22 cellular contexts compared by ENCODE assay signal in the genomic region with DNA sequence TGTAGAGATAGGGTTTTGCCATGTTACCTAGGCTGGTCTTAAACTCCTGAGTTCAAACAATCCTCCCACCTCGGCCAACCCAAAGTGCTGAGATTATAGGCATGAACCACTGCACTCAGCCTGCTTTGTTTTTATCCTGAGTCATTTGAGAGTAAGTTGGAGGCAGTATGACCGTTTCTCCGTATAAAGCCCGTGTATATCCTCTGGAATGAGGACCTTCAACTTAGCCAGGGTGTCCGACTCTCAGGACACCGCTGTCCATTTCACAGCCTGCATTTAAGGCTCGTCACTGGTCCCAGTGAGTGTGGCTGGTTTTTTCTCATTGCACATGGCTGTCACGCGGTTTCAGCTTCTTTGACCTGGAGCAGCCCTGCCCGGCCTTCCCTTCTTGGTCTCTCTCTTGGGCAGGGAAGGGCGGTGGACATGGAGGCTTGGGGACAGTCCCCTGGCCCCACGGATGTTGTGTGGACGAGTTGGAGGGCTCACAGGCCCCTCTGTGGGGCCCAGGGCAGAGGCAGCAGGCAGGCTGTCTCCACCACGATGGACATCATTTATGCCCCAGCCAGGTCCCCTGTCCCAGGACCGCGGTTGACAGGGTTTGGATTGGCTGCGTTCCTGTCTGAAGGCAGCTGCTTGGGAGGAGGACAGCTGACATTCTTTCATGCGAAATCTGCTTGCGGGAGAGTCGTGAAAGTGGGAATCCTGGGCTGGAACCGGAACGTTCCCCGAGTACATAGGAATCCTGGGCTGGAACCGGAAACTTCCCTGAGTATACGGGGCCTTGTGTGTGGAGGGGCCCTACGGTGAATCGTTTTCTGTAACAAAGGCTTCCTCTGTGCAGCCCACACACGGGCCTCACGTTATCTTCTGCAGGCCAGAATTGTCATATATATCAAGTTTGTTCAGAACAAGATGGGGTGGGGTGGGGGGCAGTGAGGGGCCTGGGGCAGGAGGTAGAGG.
DNase-seq lines count a peak whose midpoint lies in the region; ATAC-seq and TF ChIP-seq lines count a peak whose summit lies in the region.
"Had no signal": no experiment of that assay in that cellular context is flagged by ENCODE, and none has a peak within 500 bp of the region (broad histone marks: within the 10 kb centered on the region; RNA-seq: fewer than 3 reads in every experiment).

No MANE protein-coding gene starts in this region.

- H3K36me3 Mint-ChIP-seq in progenitor cell of endocrine pancreas (ENCODE audit: insufficient read depth): no peaks in the 10 kb centered on the region

- H3K27ac Mint-ChIP-seq in progenitor cell of endocrine pancreas: peak overlapping the region; percentile 69
- H3K27ac Mint-ChIP-seq: activated CD8-positive, alpha-beta T cell treated with anti-CD3 and anti-CD28 coated beads, Interleukin-2, amount 10 ng/mL, durations not matched to agents 7 days and 5 days; activated T-cell treated with anti-CD3 and anti-CD28 coated beads, Interleukin-2, amount 50 U/mL, for 72 hours; B cell; dendritic cell treated with granulocyte-macrophage colony-stimulating factor and Interleukin-4, amounts not matched to agents 40 ng/mL and 50 ng/mL, for 4 days; memory B cell had no signal

- no peaks in the 10 kb centered on the region for H3K9me3 Mint-ChIP-seq in progenitor cell of endocrine pancreas (ENCODE audit: low read depth)
- H3K9me3 Mint-ChIP-seq: activated T-cell treated with anti-CD3 and anti-CD28 coated beads, Interleukin-2, amount 50 U/mL, for 72 hours; dendritic cell treated with granulocyte-macrophage colony-stimulating factor and Interleukin-4, amounts not matched to agents 40 ng/mL and 50 ng/mL, for 4 days; H9; memory B cell had no signal

- no peak for TF ChIP-seq POLR2A in right lobe of liver (IDR thresholded peaks at IDR 0.05)

- peaks cover 30% of the 10 kb centered on the region for H3K27me3 Mint-ChIP-seq in progenitor cell of endocrine pancreas
- H3K27me3 Mint-ChIP-seq: B cell, memory B cell had no signal

- H3K27me3 ChIP-seq in SJCRH30 (no peaks in the 10 kb centered on the region), right lobe of liver (no peaks in the 10 kb centered on the region)
- H3K27me3 ChIP-seq: breast epithelium had no signal

- WGBS in right lobe of liver (ENCODE audit: insufficient coverage, low coverage, low lambda C conversion rate, missing lambda C conversion rate): 87% methylated on average over 20 of the region's 29 CpGs

- no peak for ATAC-seq in right lobe of liver
- no peak for ATAC-seq in HG03097 (IDR thresholded peaks at IDR 0.05; ENCODE audit: low FRiP score, unreplicated experiment)
- no peak for ATAC-seq in HG02852 (IDR thresholded peaks at IDR 0.05; ENCODE audit: unreplicated experiment)
- ATAC-seq: activated CD8-positive, alpha-beta T cell treated with anti-CD3 and anti-CD28 coated beads, Interleukin-2, amount 10 ng/mL, durations not matched to agents 7 days and 5 days; activated T-cell treated with anti-CD3 and anti-CD28 coated beads, Interleukin-2, amount 50 U/mL, for 72 hours had no signal

- H3K4me1 Mint-ChIP-seq in progenitor cell of endocrine pancreas (ENCODE audit: low read depth): peaks cover 9% of the 10 kb centered on the region

- H3K4me3 ChIP-seq in SJCRH30 (no peak overlapping the region), right lobe of liver (no peak overlapping the region)
- H3K4me3 ChIP-seq: breast epithelium had no signal

- H3K36me3 ChIP-seq in SJCRH30: no peaks in the 10 kb centered on the region
- H3K36me3 ChIP-seq in right lobe of liver: no peaks in the 10 kb centered on the region
- H3K36me3 ChIP-seq: breast epithelium had no signal

- no peaks in the 10 kb centered on the region for H3K9me3 ChIP-seq in SJCRH30 (replicated peaks)
- no peaks in the 10 kb centered on the region for H3K9me3 ChIP-seq in right lobe of liver
- H3K9me3 ChIP-seq: breast epithelium, Caco-2 had no signal

- DNase-seq in activated effector memory CD4-positive, alpha-beta T cell treated with anti-CD3 and anti-CD28 coated beads, Interleukin-2, amount 50 U/mL, for 16 hours: peak; percentile 34
- no peak for DNase-seq in activated effector memory CD4-positive, alpha-beta T cell treated with Interleukin-2 at 50 U/mL for 16 hours
- DNase-seq in SJCRH30: peak; percentile 88 to 90
- peak; percentile 10 to 28 (median 27) for DNase-seq in right lobe of liver
- no peak for DNase-seq in progenitor cell of endocrine pancreas (ENCODE audit: low spot score, unreplicated experiment)
- no peak for DNase-seq in MV-4-11 (lab: John Stamatoyannopoulos, UW)
- DNase-seq: activated CD8-positive, alpha-beta T cell treated with anti-CD3 and anti-CD28 coated beads, Interleukin-2, amount 10 ng/mL, durations not matched to agents 7 days and 5 days; activated T-cell treated with anti-CD3 and anti-CD28 coated beads, Interleukin-2, amount 50 U/mL, for 72 hours; DND-41; H9; NCI-H1417; NCI-H526; RPMI8226; substantia nigra; T-helper 9 cell had no signal

- intact Hi-C loops in right lobe of liver (cut with DNase I): no loop called here

- no peak overlapping the region for H3K4me3 Mint-ChIP-seq in progenitor cell of endocrine pancreas (ENCODE audit: low read depth)
- H3K4me3 Mint-ChIP-seq: activated CD8-positive, alpha-beta T cell treated with anti-CD3 and anti-CD28 coated beads, Interleukin-2, amount 10 ng/mL, durations not matched to agents 7 days and 5 days; activated T-cell treated with anti-CD3 and anti-CD28 coated beads, Interleukin-2, amount 50 U/mL, for 72 hours; B cell; dendritic cell treated with granulocyte-macrophage colony-stimulating factor and Interleukin-4, amounts not matched to agents 40 ng/mL and 50 ng/mL, for 4 days; H9; memory B cell had no signal

- TF ChIP-seq CTCF in right lobe of liver (IDR thresholded peaks at IDR 0.05) (no peak), progenitor cell of endocrine pancreas (IDR thresholded peaks at IDR 0.05; ENCODE audit: unreplicated experiment) (no peak)

- H3K27ac ChIP-seq in SJCRH30 (peak overlapping the region; percentile 83), right lobe of liver (no peak overlapping the region)
- H3K27ac ChIP-seq: breast epithelium had no signal

- H3K4me1 ChIP-seq in SJCRH30 (peaks cover 39% of the 10 kb centered on the region), right lobe of liver (peaks cover 0 to 2% (median 0%) of the 10 kb centered on the region in 4 donors)

Comparison
In these comparisons a context has a peak if more than half of its experiments do, and no peak if none do; other contexts are left out.
1. DNase-seq: peak in activated effector memory CD4-positive, alpha-beta T cell treated with anti-CD3 and anti-CD28 coated beads, Interleukin-2, amount 50 U/mL, for 16 hours (single experiment), SJCRH30 (2 of 2) and right lobe of liver (3 of 3); none in activated effector memory CD4-positive, alpha-beta T cell treated with Interleukin-2 at 50 U/mL for 16 hours (single experiment), progenitor cell of endocrine pancreas (single experiment) and MV-4-11 (single experiment).